In the genomic region with DNA sequence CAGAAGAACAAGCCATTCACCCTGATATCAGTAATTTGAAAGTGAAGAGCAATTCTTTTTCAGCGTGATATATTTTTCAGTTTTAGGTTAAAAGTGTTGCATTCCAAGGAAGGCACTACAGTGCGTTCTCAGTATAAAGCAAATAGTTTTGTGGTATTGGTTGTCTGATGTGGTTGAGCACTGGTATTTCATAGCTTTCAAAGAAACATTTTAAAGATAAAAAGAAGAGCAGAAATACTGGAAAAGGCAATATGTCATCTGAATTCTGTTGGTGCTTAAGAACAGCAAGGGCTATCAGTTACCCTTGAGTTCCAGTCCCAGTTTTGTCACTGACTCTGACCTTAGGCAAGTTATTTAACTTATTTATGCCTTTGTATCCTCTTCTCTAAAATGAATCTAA, we compare ENCODE assay signal across 21 cellular contexts.
A peak's percentile ranks its signal among the peaks of the same experiment; 100 is the strongest.
DNase-seq lines count a peak whose midpoint lies in the region; ATAC-seq and TF ChIP-seq lines count a peak whose summit lies in the region.
"Had no signal": no experiment of that assay in that cellular context is flagged by ENCODE, and none has a peak within 500 bp of the region (broad histone marks: within the 10 kb centered on the region; RNA-seq: fewer than 3 reads in every experiment).

No MANE protein-coding gene starts in this region.

- H3K9me3 ChIP-seq in osteoblast (ENCODE audit: low read depth, low read length), result no peaks in the 10 kb centered on the region
- H3K9me3 ChIP-seq: adrenal gland, gastrocnemius medialis, vagina had no signal

- H2AFZ ChIP-seq in osteoblast (ENCODE audit: low read length), result no peak overlapping the region

- no peak overlapping the region for H3K27ac Mint-ChIP-seq in immature natural killer cell
- H3K27ac Mint-ChIP-seq: activated T-helper 17 cell treated with anti-CD3 and anti-CD28 coated beads, Interleukin-2, amount 50 U/mL, for 72 hours; T-cell; WTC11 had no signal

- H3K4me1 Mint-ChIP-seq in immature natural killer cell, result peaks cover 0 to 5% of the 10 kb centered on the region in 2 donors

- TF ChIP-seq CTCF in cardiac fibroblast (IDR thresholded peaks at IDR 0.05; ENCODE audit: low read depth, low read length) (no peak), osteoblast (IDR thresholded peaks at IDR 0.05; ENCODE audit: extremely low read depth, low read depth, low read length) (no peak)

- no peaks in the 10 kb centered on the region for H3K27me3 ChIP-seq in osteoblast (ENCODE audit: insufficient read depth, low read length)
- H3K27me3 ChIP-seq: adrenal gland, gastrocnemius medialis, vagina had no signal

- no peaks in the 10 kb centered on the region for H3K36me3 ChIP-seq in osteoblast (ENCODE audit: insufficient read depth, low read length)
- H3K36me3 ChIP-seq: adrenal gland, gastrocnemius medialis, vagina had no signal

- peak overlapping the region; percentile 4 for H3K27ac ChIP-seq in osteoblast (ENCODE audit: low read depth, low read length)
- H3K27ac ChIP-seq: adrenal gland, coronary artery had no signal

- H3K4me2 ChIP-seq in osteoblast (ENCODE audit: insufficient read depth, low read length), result peak overlapping the region; percentile 15

- no peaks in the 10 kb centered on the region for H4K20me1 ChIP-seq in osteoblast (ENCODE audit: insufficient read depth, low read length)

- no peak overlapping the region for H3K4me3 Mint-ChIP-seq in immature natural killer cell
- H3K4me3 Mint-ChIP-seq: activated T-helper 17 cell treated with anti-CD3 and anti-CD28 coated beads, Interleukin-2, amount 50 U/mL, for 72 hours; T-cell; WTC11 had no signal

- intact Hi-C loops in Right ventricle myocardium inferior (cut with DNase I), result no loop called here

- H3K4me3 ChIP-seq in cardiac fibroblast (replicated peaks in 1 of 2; ENCODE audit: low read depth in 2 of 2, low read length in 2 of 2) (no peak overlapping the region), osteoblast (ENCODE audit: insufficient read depth, low read length) (no peak overlapping the region)
- H3K4me3 ChIP-seq: adrenal gland, coronary artery, gastrocnemius medialis, vagina had no signal

- H3K4me1 ChIP-seq in osteoblast (ENCODE audit: insufficient read depth, low read length), result peaks cover 30% of the 10 kb centered on the region

- no peaks in the 10 kb centered on the region for H3K79me2 ChIP-seq in osteoblast (ENCODE audit: insufficient read depth, low read length)

- DNase-seq in EL (peak; percentile 53), RPMI7951 (ENCODE audit: low read depth) (peak; percentile 75), cardiac fibroblast (ENCODE audit: low read depth in 2 of 2) (peak; percentile 36 to 65), osteoblast (ENCODE audit: insufficient read length, low spot score, missing footprints) (peak; percentile 3), COR-L47 (lab: John Stamatoyannopoulos, UW) (no peak), Right ventricle myocardium inferior (ENCODE audit: missing footprints) (no peak), NCI-H345 treated with DMSO at 0.1 percent for 48 hours (lab: John Stamatoyannopoulos, UW; ENCODE audit: unreplicated experiment) (no peak), immature natural killer cell (no peak)
- DNase-seq: adrenal gland; gastrocnemius medialis; GOT3; KBM-7; NCI-H1105; NCI-H82; stimulated activated CD4-positive, alpha-beta T cell treated with anti-CD3 and anti-CD28 coated beads, Interleukin-2, amount 100 ng/mL, for 48 hours; T-cell had no signal

- no peaks in the 10 kb centered on the region for H3K27me3 Mint-ChIP-seq in immature natural killer cell (ENCODE audit: low read depth in 3 of 3)
- H3K27me3 Mint-ChIP-seq: activated T-helper 17 cell treated with anti-CD3 and anti-CD28 coated beads, Interleukin-2, amount 50 U/mL, for 72 hours; T-cell had no signal

- no peaks in the 10 kb centered on the region for H3K9me3 Mint-ChIP-seq in immature natural killer cell
- H3K9me3 Mint-ChIP-seq: activated T-helper 17 cell treated with anti-CD3 and anti-CD28 coated beads, Interleukin-2, amount 50 U/mL, for 72 hours; T-cell; WTC11 had no signal

- ATAC-seq in Right ventricle myocardium inferior, result no peak
- ATAC-seq: activated T-helper 17 cell treated with anti-CD3 and anti-CD28 coated beads, Interleukin-2, amount 50 U/mL, for 72 hours; gastrocnemius medialis; Panc1 had no signal

- H3K36me3 Mint-ChIP-seq in immature natural killer cell, result peaks cover 0 to 4% (median 3%) of the 10 kb centered on the region in 3 donors
- H3K36me3 Mint-ChIP-seq: WTC11 had no signal

Comparison
In these comparisons a context has a peak if more than half of its experiments do, and no peak if none do; other contexts are left out.
1. DNase-seq: peak in EL (single experiment), RPMI7951 (single experiment), cardiac fibroblast (2 of 2) and osteoblast (single experiment); none in COR-L47 (single experiment), Right ventricle myocardium inferior (single experiment), NCI-H345 treated with DMSO at 0.1 percent for 48 hours (single experiment) and immature natural killer cell (0 of 3).